ENCODE assay signal across 5 cellular contexts in genomic region chr1:60329636-60330035, GRCh38.
"Had no signal": no experiment of that assay in that cellular context is flagged by ENCODE, and none has a peak within 500 bp of the region (broad histone marks: within the 10 kb centered on the region; RNA-seq: fewer than 3 reads in every experiment).

No MANE protein-coding gene starts in this region.

- H3K4me2 ChIP-seq: GM23338 had no signal

- H3K4me1 Mint-ChIP-seq: GM23338, H9 had no signal

- DNase-seq: H9, HCEC 1CT, IMR-90 had no signal

- H3K4me3 ChIP-seq: GM23338, K562 had no signal

- H2AFZ ChIP-seq: GM23338 had no signal

- H3K4me3 Mint-ChIP-seq: GM23338, H9 had no signal

- H3K27ac Mint-ChIP-seq: GM23338, H9 had no signal
